ENCODE assay signal across 22 cellular contexts in the genomic region with DNA sequence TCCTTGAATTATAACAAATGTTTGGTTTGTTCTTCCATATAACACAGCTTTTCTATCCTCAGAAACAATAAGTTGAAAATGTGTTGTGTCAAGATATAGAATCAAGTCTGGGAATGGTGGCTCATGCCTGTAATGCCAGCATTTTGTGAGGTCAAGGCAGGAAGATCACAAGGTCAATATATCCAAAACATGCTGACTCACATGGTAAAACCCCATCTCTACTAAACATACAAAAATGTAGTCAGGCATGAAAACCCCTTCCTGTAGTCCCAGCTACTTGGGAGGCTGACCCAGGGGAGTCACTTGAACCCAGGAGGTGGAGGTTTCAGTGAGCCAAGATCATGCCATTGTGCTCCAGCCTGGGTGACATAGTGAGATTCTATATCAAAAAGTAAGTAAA.
"Had no signal": no experiment of that assay in that cellular context is flagged by ENCODE, and none has a peak within 500 bp of the region (broad histone marks: within the 10 kb centered on the region; RNA-seq: fewer than 3 reads in every experiment).

No MANE protein-coding gene starts in this region.

- H3K27ac Mint-ChIP-seq: naive thymus-derived CD4-positive, alpha-beta T cell; nephron; neural progenitor cell; progenitor cell of endocrine pancreas; stimulated activated effector memory CD8-positive, alpha-beta T cell treated with anti-CD3 and anti-CD28 coated beads, Interleukin-12 subunit alpha, Interleukin-12 subunit beta, amount 100 ng/mL, for 72 hours had no signal

- ATAC-seq: heart right ventricle; left cardiac atrium; left lung; naive thymus-derived CD4-positive, alpha-beta T cell; right lobe of liver; stimulated activated effector memory CD8-positive, alpha-beta T cell treated with anti-CD3 and anti-CD28 coated beads, Interleukin-12 subunit alpha, Interleukin-12 subunit beta, amount 100 ng/mL, for 72 hours had no signal

- H3K36me3 Mint-ChIP-seq: naive thymus-derived CD4-positive, alpha-beta T cell; neural progenitor cell; stimulated activated effector memory CD8-positive, alpha-beta T cell treated with anti-CD3 and anti-CD28 coated beads, Interleukin-12 subunit alpha, Interleukin-12 subunit beta, amount 100 ng/mL, for 72 hours had no signal

- H3K9me3 Mint-ChIP-seq: nephron; neural progenitor cell; stimulated activated effector memory CD8-positive, alpha-beta T cell treated with anti-CD3 and anti-CD28 coated beads, Interleukin-12 subunit alpha, Interleukin-12 subunit beta, amount 100 ng/mL, for 72 hours had no signal

- DNase-seq: dermis blood vessel endothelial cell; effector memory CD4-positive, alpha-beta T cell; foreskin melanocyte; glutamatergic neuron; heart right ventricle; hippocampal formation; left cardiac atrium; left lung; mesendoderm; midbrain; naive thymus-derived CD4-positive, alpha-beta T cell; right lobe of liver; stimulated activated CD4-positive, alpha-beta T cell treated with anti-CD3 and anti-CD28 coated beads, Interleukin-2, amount 100 ng/mL, for 24 hours; stimulated activated CD4-positive, alpha-beta T cell treated with anti-CD3 and anti-CD28 coated beads, Interleukin-4, amount 100 ng/mL, for 24 hours; stimulated activated naive CD4-positive, alpha-beta T cell treated with Interleukin-2 at 50 U/mL for 16 hours; stomach; thyroid gland; trophoblast cell had no signal
